Comparison of ENCODE assay signal across 1 cellular context in genomic region chr19:17326595-17326966, GRCh38.
TF ChIP-seq lines count a peak whose summit lies in the region.

No MANE protein-coding gene starts in this region.

TF ChIP-seq in WTC11, 78 proteins besides CTCF, POLR2A, EP300 and RAD21 (continued from another document):
- TF ChIP-seq ARID4B (CRISPR knock-in tag; IDR thresholded peaks at IDR 0.05; ENCODE audit: borderline replicate concordance) (no peak), FOXP1 (CRISPR knock-in tag; IDR thresholded peaks at IDR 0.05; ENCODE audit: borderline replicate concordance) (no peak), ZNF232 (CRISPR knock-in tag; IDR thresholded peaks at IDR 0.05) (no peak), ZNF219 (CRISPR knock-in tag; IDR thresholded peaks at IDR 0.05; ENCODE audit: borderline replicate concordance) (no peak), NFE2L1 (CRISPR knock-in tag; IDR thresholded peaks at IDR 0.05) (no peak), TP53 (CRISPR knock-in tag; IDR thresholded peaks at IDR 0.05) (no peak), HMGXB4 (CRISPR knock-in tag; IDR thresholded peaks at IDR 0.05) (no peak), PREB (CRISPR knock-in tag; IDR thresholded peaks at IDR 0.05; ENCODE audit: borderline replicate concordance) (no peak), SOX15 (CRISPR knock-in tag; IDR thresholded peaks at IDR 0.05) (no peak), E2F1 (CRISPR knock-in tag; IDR thresholded peaks at IDR 0.05) (no peak), RELA (CRISPR knock-in tag; IDR thresholded peaks at IDR 0.05; ENCODE audit: borderline replicate concordance) (no peak)
- TF ChIP-seq, protein P1, sequence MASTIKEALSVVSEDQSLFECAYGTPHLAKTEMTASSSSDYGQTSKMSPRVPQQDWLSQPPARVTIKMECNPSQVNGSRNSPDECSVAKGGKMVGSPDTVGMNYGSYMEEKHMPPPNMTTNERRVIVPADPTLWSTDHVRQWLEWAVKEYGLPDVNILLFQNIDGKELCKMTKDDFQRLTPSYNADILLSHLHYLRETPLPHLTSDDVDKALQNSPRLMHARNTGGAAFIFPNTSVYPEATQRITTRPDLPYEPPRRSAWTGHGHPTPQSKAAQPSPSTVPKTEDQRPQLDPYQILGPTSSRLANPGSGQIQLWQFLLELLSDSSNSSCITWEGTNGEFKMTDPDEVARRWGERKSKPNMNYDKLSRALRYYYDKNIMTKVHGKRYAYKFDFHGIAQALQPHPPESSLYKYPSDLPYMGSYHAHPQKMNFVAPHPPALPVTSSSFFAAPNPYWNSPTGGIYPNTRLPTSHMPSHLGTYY (CRISPR knock-in tag; IDR thresholded peaks at IDR 0.05) = no peak
- TF ChIP-seq, protein P2, sequence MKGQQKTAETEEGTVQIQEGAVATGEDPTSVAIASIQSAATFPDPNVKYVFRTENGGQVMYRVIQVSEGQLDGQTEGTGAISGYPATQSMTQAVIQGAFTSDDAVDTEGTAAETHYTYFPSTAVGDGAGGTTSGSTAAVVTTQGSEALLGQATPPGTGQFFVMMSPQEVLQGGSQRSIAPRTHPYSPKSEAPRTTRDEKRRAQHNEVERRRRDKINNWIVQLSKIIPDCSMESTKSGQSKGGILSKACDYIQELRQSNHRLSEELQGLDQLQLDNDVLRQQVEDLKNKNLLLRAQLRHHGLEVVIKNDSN (CRISPR knock-in tag; IDR thresholded peaks at IDR 0.05) = no peak
